5 cellular contexts compared by ENCODE assay signal in genomic region chr1:234949528-234949927, GRCh38.
A peak's percentile ranks its signal among the peaks of the same experiment; 100 is the strongest.
DNase-seq lines count a peak whose midpoint lies in the region; ATAC-seq, FAIRE-seq and TF ChIP-seq lines count a peak whose summit lies in the region.
"Not testable (repeated sequence)": the region's sequence is repeated elsewhere in the genome, so short reads cannot be mapped to it uniquely, and the experiment has no call there.

No MANE protein-coding gene starts in this region.

- not testable (repeated sequence) for H3K4ac ChIP-seq in IMR-90 (ENCODE audit: low read depth, low read length); H1 (replicated peaks; ENCODE audit: insufficient read length, low read depth, low read length)

- H2AK9ac ChIP-seq in IMR-90 (replicated peaks; ENCODE audit: low read depth, low read length, poor library complexity): not testable (repeated sequence)

- WGBS in IMR-90 (ENCODE audit: extremely low coverage in 2 of 2, insufficient read length in 1 of 2), 2 experiments: no CpG with 5 or more reads among the region's 6 CpGs
- WGBS in H1 (ENCODE audit: extremely low coverage in 1 of 2, insufficient coverage in 1 of 2, insufficient read length in 1 of 2, insufficient replicate concordance in 2 of 2, low coverage in 1 of 2, low lambda C conversion rate in 2 of 2, missing lambda C conversion rate in 1 of 2), 2 experiments: 93% methylated on average over 6 of the region's 6 CpGs; no CpG with 5 or more reads in 1 of the 2 experiments
- WGBS in sigmoid colon, 2 donors: 95 to 96% methylated on average over 6 of the region's 6 CpGs

- not testable (repeated sequence) for H4K5ac ChIP-seq in IMR-90 (ENCODE audit: low read depth, low read length); H1 (ENCODE audit: insufficient read length, low read depth, low read length)

- not testable (repeated sequence) for H3K18ac ChIP-seq in IMR-90 (ENCODE audit: low read depth, low read length); H1 (ENCODE audit: extremely low read depth, low read length)

- not testable (repeated sequence) for H3K4me3 Mint-ChIP-seq in activated CD4-positive, alpha-beta memory T cell treated with anti-CD3 and anti-CD28 coated beads for 36 hours

- not testable (repeated sequence) for H2BK20ac ChIP-seq in IMR-90 (ENCODE audit: low read depth, low read length); H1 (ENCODE audit: low read length)

- not testable (repeated sequence) for H3K4me3 ChIP-seq in IMR-90 (ENCODE audit: insufficient read depth, low read depth, low read length); H1 (ENCODE audit: extremely low read depth in 1 of 4, insufficient read depth in 2 of 4, low read depth in 3 of 4, low read length in 4 of 4); sigmoid colon
- peak overlapping the region; percentile 40 for H3K4me3 ChIP-seq in adipocyte (ENCODE audit: low read length)

- not testable (repeated sequence) for H3K9me1 ChIP-seq in IMR-90 (ENCODE audit: insufficient read depth, low read length)

- H2BK120ac ChIP-seq in IMR-90 (ENCODE audit: low read depth, low read length): peak overlapping the region; percentile 32; the same call in 1 of the 2 replicates
- not testable (repeated sequence) for H2BK120ac ChIP-seq in H1 (replicated peaks; ENCODE audit: low read depth, low read length)

- not testable (repeated sequence) for H3K23me2 ChIP-seq in H1 (ENCODE audit: low read depth, low read length)

- peaks cover 19% of the 10 kb centered on the region for H3K4me1 Mint-ChIP-seq in activated CD4-positive, alpha-beta memory T cell treated with anti-CD3 and anti-CD28 coated beads for 36 hours (ENCODE audit: low read depth)

- FAIRE-seq in H1 (lab: Jason Lieb, UNC): not testable (repeated sequence)

- H3K79me1 ChIP-seq in IMR-90 (ENCODE audit: low read depth in 1 of 2, low read length in 2 of 2); H1 (ENCODE audit: low read depth, low read length): not testable (repeated sequence)

- ATAC-seq in IMR-90 (ENCODE audit: low read depth): not testable (repeated sequence)

- not testable (repeated sequence) for H3K27me3 ChIP-seq in IMR-90 (ENCODE audit: control insufficient read depth, insufficient read depth, low read length); adipocyte (replicated peaks; ENCODE audit: control insufficient read depth, insufficient read depth, low read length); H1 (replicated peaks in 1 of 4; ENCODE audit: control insufficient read depth in 3 of 4, extremely low read depth in 1 of 4, insufficient read depth in 3 of 4, low read length in 3 of 4); sigmoid colon

- H2BK12ac ChIP-seq in H1 (ENCODE audit: low read depth, low read length): not testable (repeated sequence)

- not testable (repeated sequence) for H3K36me3 Mint-ChIP-seq in activated CD4-positive, alpha-beta memory T cell treated with anti-CD3 and anti-CD28 coated beads for 36 hours

- not testable (repeated sequence) for H3K27me3 Mint-ChIP-seq in activated CD4-positive, alpha-beta memory T cell treated with anti-CD3 and anti-CD28 coated beads for 36 hours

- not testable (repeated sequence) for H3K79me2 ChIP-seq in H1 (ENCODE audit: control insufficient read depth in 1 of 2, insufficient read depth in 2 of 2, low read length in 2 of 2)

- not testable (repeated sequence) for H3K4me2 ChIP-seq in IMR-90 (ENCODE audit: low read depth, low read length); H1 (ENCODE audit: insufficient read depth in 1 of 2, low read depth in 2 of 2, low read length in 2 of 2)

- H3K27ac Mint-ChIP-seq in activated CD4-positive, alpha-beta memory T cell treated with anti-CD3 and anti-CD28 coated beads for 36 hours: not testable (repeated sequence)

- not testable (repeated sequence) for BruUV-seq in IMR-90 (replicated peaks; lab: Mats Ljungman, UMichigan)

- H3K56ac ChIP-seq in IMR-90 (ENCODE audit: extremely low read depth, insufficient read depth, low read length); H1 (replicated peaks; ENCODE audit: insufficient read length, low read depth, low read length): not testable (repeated sequence)

- not testable (repeated sequence) for DNase-seq in IMR-90; adipocyte (ENCODE audit: low read depth)
- DNase-seq in activated CD4-positive, alpha-beta memory T cell treated with anti-CD3 and anti-CD28 coated beads for 36 hours: peak; percentile 7
- DNase-seq in H1 (ENCODE audit: low read depth in 1 of 2, low spot score in 2 of 2) (peak in 1 of 2 experiments; percentile 11), sigmoid colon (peak; percentile 15)

- dilution Hi-C loops in IMR-90 (cut with HindIII; ENCODE audit: low sequenced_read_pairs, unreplicated experiment): not testable (repeated sequence)

- not testable (repeated sequence) for H3K9ac ChIP-seq in IMR-90 (ENCODE audit: low read depth, low read length); adipocyte (ENCODE audit: low read length); H1 (replicated peaks in 1 of 4; ENCODE audit: extremely low read depth in 1 of 4, low read depth in 3 of 4, low read length in 3 of 4)

- H3K36me3 ChIP-seq in IMR-90 (ENCODE audit: control insufficient read depth, insufficient read depth, low read length); adipocyte (ENCODE audit: control insufficient read depth, insufficient read depth, low read length, severe bottlenecking); H1 (ENCODE audit: control insufficient read depth in 2 of 4, insufficient read depth in 4 of 4, low read length in 3 of 4); sigmoid colon: not testable (repeated sequence)

- not testable (repeated sequence) for H4K91ac ChIP-seq in IMR-90 (ENCODE audit: insufficient read depth, low read depth, low read length); H1 (replicated peaks; ENCODE audit: insufficient read length, low read length)

- intact Hi-C loops in IMR-90 (cut with micrococcal nuclease); activated CD4-positive, alpha-beta memory T cell treated with anti-CD3 and anti-CD28 coated beads for 36 hours (cut with micrococcal nuclease); sigmoid colon (cut with DNase I): not testable (repeated sequence)

- H2BK15ac ChIP-seq in IMR-90 (ENCODE audit: low read depth, low read length); H1 (ENCODE audit: low read length): not testable (repeated sequence)

- TF ChIP-seq CTCF in IMR-90 (conservative IDR thresholded peaks at IDR 0.05; ENCODE audit: low read depth, low read length); H1 (IDR thresholded peaks at IDR 0.05; ENCODE audit: control extremely low read depth in 1 of 3, insufficient read depth in 1 of 3, low read depth in 1 of 3, low read length in 3 of 3); sigmoid colon (IDR thresholded peaks at IDR 0.05): not testable (repeated sequence)

- CTCF ChIA-PET in IMR-90 (lab: Yijun Ruan, JAX); activated CD4-positive, alpha-beta memory T cell treated with anti-CD3 and anti-CD28 coated beads for 36 hours (lab: Charles Lee): not testable (repeated sequence)
- CTCF ChIA-PET in H1 (lab: Charles Lee; ENCODE audit: partially characterized antibody): interaction anchor here (1.0 kb wide), 1 partner anchor 10 kb away, joined by 3 read pairs; no protein-coding TSS in a partner anchor

- H3K27ac ChIP-seq in IMR-90 (ENCODE audit: insufficient read depth, low read length); H1 (ENCODE audit: low read depth, low read length); sigmoid colon: not testable (repeated sequence)

- not testable (repeated sequence) for H3K14ac ChIP-seq in IMR-90 (replicated peaks; ENCODE audit: low read depth, low read length); H1 (ENCODE audit: insufficient read length)

- not testable (repeated sequence) for H2AK5ac ChIP-seq in IMR-90 (ENCODE audit: low read depth, low read length); H1 (ENCODE audit: low read depth, low read length)

- not testable (repeated sequence) for H4K8ac ChIP-seq in IMR-90 (ENCODE audit: low read depth in 2 of 2, low read length in 2 of 2); H1 (ENCODE audit: extremely low read depth, insufficient read depth, low read length)

- TF ChIP-seq RAD21 in IMR-90 (IDR thresholded peaks at IDR 0.05; ENCODE audit: low read length); H1 (IDR thresholded peaks at IDR 0.05 in 1 of 2, conservative IDR thresholded peaks at IDR 0.05 in 1 of 2; ENCODE audit: low read depth in 2 of 2, low read length in 2 of 2): not testable (repeated sequence)

- H3K9me3 Mint-ChIP-seq in activated CD4-positive, alpha-beta memory T cell treated with anti-CD3 and anti-CD28 coated beads for 36 hours: not testable (repeated sequence)

- not testable (repeated sequence) for H2AFZ ChIP-seq in IMR-90 (replicated peaks; ENCODE audit: low read length, poor library complexity); H1 (ENCODE audit: low read length)

- POLR2A ChIA-PET in IMR-90 (lab: Charles Lee; ENCODE audit: unreplicated experiment); activated CD4-positive, alpha-beta memory T cell treated with anti-CD3 and anti-CD28 coated beads for 36 hours (lab: Charles Lee); H1 (lab: Charles Lee; ENCODE audit: partially characterized antibody): not testable (repeated sequence)

- H3K4me1 ChIP-seq in IMR-90 (ENCODE audit: control insufficient read depth, insufficient read depth, low read length); adipocyte (ENCODE audit: control insufficient read depth, insufficient read depth, low read length); H1 (replicated peaks in 1 of 4; ENCODE audit: control insufficient read depth in 3 of 4, insufficient read depth in 4 of 4, low read length in 3 of 4); sigmoid colon: not testable (repeated sequence)

- not testable (repeated sequence) for TF ChIP-seq EP300 in H1 (IDR thresholded peaks at IDR 0.05; ENCODE audit: borderline replicate concordance in 1 of 2, low read depth in 2 of 2, low read length in 2 of 2); sigmoid colon (IDR thresholded peaks at IDR 0.05)

- not testable (repeated sequence) for H2BK5ac ChIP-seq in IMR-90 (ENCODE audit: low read depth, low read length, poor library complexity, severe bottlenecking); H1 (ENCODE audit: low read depth, low read length)

- in situ Hi-C loops in IMR-90 (cut with MboI; ENCODE audit: low sequenced_read_pairs): not testable (repeated sequence)

- not testable (repeated sequence) for H3K9me3 ChIP-seq in IMR-90 (ENCODE audit: control insufficient read depth, insufficient read depth, low read length); H1 (ENCODE audit: insufficient read depth in 2 of 2, low read depth in 1 of 2, low read length in 1 of 2); sigmoid colon
- H3K9me3 ChIP-seq in adipocyte (ENCODE audit: control insufficient read depth, low read length): peaks cover 10% of the 10 kb centered on the region

- not testable (repeated sequence) for H3K23ac ChIP-seq in IMR-90 (ENCODE audit: low read depth, low read length); H1 (ENCODE audit: insufficient read length)

- TF ChIP-seq POLR2A in IMR-90 (IDR thresholded peaks at IDR 0.05; ENCODE audit: low read depth, low read length); H1 (IDR thresholded peaks at IDR 0.05; ENCODE audit: control extremely low read depth in 1 of 2, low read depth in 2 of 2, low read length in 2 of 2); sigmoid colon (IDR thresholded peaks at IDR 0.05): not testable (repeated sequence)

- H4K20me1 ChIP-seq in IMR-90 (ENCODE audit: insufficient read depth, low read length); H1 (replicated peaks in 1 of 2; ENCODE audit: control insufficient read depth in 1 of 2, insufficient read depth in 2 of 2, low read length in 2 of 2): not testable (repeated sequence)
